Comparison of ENCODE assay signal across 8 cellular contexts in genomic region chr2:202034249-202035088, GRCh38. TPM values are rescaled to one million over a fixed set of nuclear protein-coding genes. Genes with fewer than 3 reads are reported as not detected.
DNase-seq lines count a peak whose midpoint lies in the region; ATAC-seq, FAIRE-seq and TF ChIP-seq lines count a peak whose summit lies in the region.

No MANE protein-coding gene starts in this region.

- H3K27me3 ChIP-seq in mucosa of rectum (ENCODE audit: control insufficient read depth in 2 of 2, insufficient read depth in 2 of 2, low read length in 2 of 2) (peaks cover 5 to 14% of the 10 kb centered on the region in 2 donors), upper lobe of left lung (peaks cover 0 to 23% (median 7%) of the 10 kb centered on the region in 4 donors)

- no peak for TF ChIP-seq EP300 in upper lobe of left lung (IDR thresholded peaks at IDR 0.05)

- H3K36me3 Mint-ChIP-seq in effector memory CD8-positive, alpha-beta T cell (ENCODE audit: insufficient read depth) = peaks cover 8% of the 10 kb centered on the region

- H3K4me3 Mint-ChIP-seq in effector memory CD8-positive, alpha-beta T cell = peak overlapping the region; percentile 74 to 87

- H3K27ac ChIP-seq in mucosa of rectum (ENCODE audit: low read depth in 2 of 2, low read length in 2 of 2) (peak overlapping the region; percentile 74 to 84), upper lobe of left lung (peak overlapping the region; percentile 83 to 95 (median 92))

- ATAC-seq in GM19438 (IDR thresholded peaks at IDR 0.05; ENCODE audit: low read depth, unreplicated experiment) (peak; percentile 5), upper lobe of left lung (ENCODE audit: low FRiP score in 2 of 2) (peak in 1 of 2 donors; percentile 34)
- peak; percentile 4 for ATAC-seq in effector memory CD8-positive, alpha-beta T cell (replicated peaks)

- H3K9ac ChIP-seq in mucosa of rectum (ENCODE audit: low read depth in 1 of 2, low read length in 2 of 2) = peak overlapping the region; percentile 53 to 69

- TF ChIP-seq POLR2A in upper lobe of left lung (IDR thresholded peaks at IDR 0.05) = no peak

- peak; percentile 52 for DNase-seq in CD1c-positive myeloid dendritic cell (ENCODE audit: extremely low spot score)
- no peak for DNase-seq in HTR-8/SVneo (ENCODE audit: insufficient read length, low spot score)
- DNase-seq in activated CD4-positive, alpha-beta T cell treated with anti-CD3 and anti-CD28 coated beads for 1 hour = peak; percentile 16
- peak in 2 of 3 experiments; percentile 8 to 25 for DNase-seq in effector memory CD8-positive, alpha-beta T cell
- DNase-seq in upper lobe of left lung = peak in 1 of 2 donors; percentile 91
- DNase-seq in NCI-H1048 (lab: John Stamatoyannopoulos, UW) = no peak

- H3K27ac Mint-ChIP-seq in effector memory CD8-positive, alpha-beta T cell = no peak overlapping the region

- peaks cover 7 to 13% of the 10 kb centered on the region in 2 donors for H3K27me3 Mint-ChIP-seq in effector memory CD8-positive, alpha-beta T cell

- H3K4me1 ChIP-seq in mucosa of rectum (ENCODE audit: control insufficient read depth in 2 of 2, insufficient read depth in 2 of 2, low read length in 2 of 2) (peaks cover 18 to 23% of the 10 kb centered on the region in 2 donors), upper lobe of left lung (peaks cover 18 to 54% (median 28%) of the 10 kb centered on the region in 4 donors)

- H3K4me1 Mint-ChIP-seq in effector memory CD8-positive, alpha-beta T cell (ENCODE audit: low read depth in 2 of 2) = peaks cover 11 to 12% of the 10 kb centered on the region in 2 donors

- TF ChIP-seq CTCF in upper lobe of left lung (IDR thresholded peaks at IDR 0.05) = no peak

- no peaks in the 10 kb centered on the region for H3K9me3 ChIP-seq in mucosa of rectum (ENCODE audit: control insufficient read depth in 2 of 2, low read length in 2 of 2)
- no peaks in the 10 kb centered on the region for H3K9me3 ChIP-seq in upper lobe of left lung

- FAIRE-seq in HTR-8/SVneo (lab: Jason Lieb, UNC) = peak; percentile 40

- H3K36me3 ChIP-seq in mucosa of rectum (ENCODE audit: control insufficient read depth in 2 of 2, insufficient read depth in 2 of 2, low read length in 2 of 2) = no peaks in the 10 kb centered on the region
- no peaks in the 10 kb centered on the region for H3K36me3 ChIP-seq in upper lobe of left lung

- no peaks in the 10 kb centered on the region for H3K9me3 Mint-ChIP-seq in effector memory CD8-positive, alpha-beta T cell

- WGBS in upper lobe of left lung, 2 donors = 0 to 6% methylated on average over 12 to 39 of the region's 105 CpGs

- peak overlapping the region; percentile 71 to 78 for H3K4me3 ChIP-seq in mucosa of rectum (ENCODE audit: low read length in 2 of 2)
- peak overlapping the region; percentile 55 to 87 (median 75) for H3K4me3 ChIP-seq in upper lobe of left lung

RNA-seq across cellular contexts. Expression of gene FZD7, which starts 0.8 kb away (rescaled TPM):
- 10 to 100 TPM in 4 of 6 donors, 1 to 10 TPM in 2; 2.6 to 15.3 (median 10.8) TPM for total RNA-seq in upper lobe of left lung

RNA-seq across cellular contexts. Expression of gene KIAA2012, which starts 38.6 kb away (rescaled TPM):
- 10 to 100 TPM in 1 of 6 donors, 1 to 10 TPM in 3, under 1 TPM in 1, not detected in 1; 0.74 to 13.3 (median 2.2) TPM for total RNA-seq in upper lobe of left lung

Comparison
In these comparisons a context has a peak if more than half of its experiments do, and no peak if none do; other contexts are left out.
1. DNase-seq: peak in CD1c-positive myeloid dendritic cell (single experiment), activated CD4-positive, alpha-beta T cell treated with anti-CD3 and anti-CD28 coated beads for 1 hour (single experiment) and effector memory CD8-positive, alpha-beta T cell (2 of 3); none in HTR-8/SVneo (single experiment) and NCI-H1048 (single experiment).